ENCODE assay signal across 1 cellular context in genomic region chr7:130379551-130380120, GRCh38.
TF ChIP-seq lines count a peak whose summit lies in the region.

No MANE protein-coding gene starts in this region.

TF ChIP-seq in IMR-90, 13 proteins besides CTCF, POLR2A, EP300 and RAD21:
- no peak for TF ChIP-seq BHLHE40 (IDR thresholded peaks at IDR 0.05; ENCODE audit: low read depth, low read length)
